8 cellular contexts compared by ENCODE assay signal in genomic region chr16:11232852-11233726, GRCh38. TPM values are rescaled to one million over a fixed set of nuclear protein-coding genes. Genes with fewer than 3 reads are reported as not detected.
DNase-seq lines count a peak whose midpoint lies in the region; ATAC-seq, FAIRE-seq and TF ChIP-seq lines count a peak whose summit lies in the region.

No MANE protein-coding gene starts in this region.

- peak overlapping the region; percentile 39; the same call in 1 of the 2 replicates for H2BK12ac ChIP-seq in H1 (ENCODE audit: low read depth, low read length)

- ATAC-seq in HG03103 (IDR thresholded peaks at IDR 0.05; ENCODE audit: low read depth, unreplicated experiment) (peak; percentile 41), HG02840 (IDR thresholded peaks at IDR 0.05; ENCODE audit: low FRiP score, unreplicated experiment) (no peak)

- no peak overlapping the region for H2AK5ac ChIP-seq in H1 (ENCODE audit: low read depth, low read length)

- H2BK20ac ChIP-seq in H1 (ENCODE audit: low read length), result 0 out of 2 replicates have a peak overlapping the region, but pooled peaks have one; percentile 72

- H2BK120ac ChIP-seq in H1 (replicated peaks; ENCODE audit: low read depth, low read length), result no peak overlapping the region

- no peaks in the 10 kb centered on the region for H3K27me3 ChIP-seq in H1 (replicated peaks in 1 of 4; ENCODE audit: control insufficient read depth in 3 of 4, extremely low read depth in 1 of 4, insufficient read depth in 3 of 4, low read length in 3 of 4)

- TF ChIP-seq POLR2A in GM18526 (IDR thresholded peaks at IDR 0.05; ENCODE audit: extremely low read depth, insufficient read length), result peak; percentile 47
- no peak for TF ChIP-seq POLR2A in H1 (IDR thresholded peaks at IDR 0.05; ENCODE audit: control extremely low read depth in 1 of 2, low read depth in 2 of 2, low read length in 2 of 2)

- peak; percentile 89 to 90 for DNase-seq in activated CD4-positive, alpha-beta T cell treated with anti-CD3 and anti-CD28 coated beads for 4 hours
- peak in 1 of 2 experiments; percentile 69 for DNase-seq in H1 (ENCODE audit: low read depth in 1 of 2, low spot score in 2 of 2)
- DNase-seq in stimulated activated CD4-positive, alpha-beta T cell treated with anti-CD3 and anti-CD28 coated beads, Interleukin-2, amount 100 ng/mL, for 48 hours, result peak; percentile 84 to 89
- no peak for DNase-seq in AG20443 (ENCODE audit: low spot score)
- no peak for DNase-seq in T1000 (lab: John Stamatoyannopoulos, UW)

- H3K36me3 ChIP-seq in H1 (ENCODE audit: control insufficient read depth in 2 of 4, insufficient read depth in 4 of 4, low read length in 3 of 4), result no peaks in the 10 kb centered on the region

- no peak for FAIRE-seq in H1 (lab: Jason Lieb, UNC)

- no peaks in the 10 kb centered on the region for H4K20me1 ChIP-seq in H1 (replicated peaks in 1 of 2; ENCODE audit: control insufficient read depth in 1 of 2, insufficient read depth in 2 of 2, low read length in 2 of 2)

- H3K14ac ChIP-seq in H1 (ENCODE audit: insufficient read length), result no peak overlapping the region

- no peaks in the 10 kb centered on the region for H3K9me3 ChIP-seq in H1 (ENCODE audit: insufficient read depth in 2 of 2, low read depth in 1 of 2, low read length in 1 of 2)

- no peak overlapping the region for H3K23ac ChIP-seq in H1 (ENCODE audit: insufficient read length)

- H2AFZ ChIP-seq in H1 (ENCODE audit: low read length), result peak overlapping the region; percentile 46; the same call in 1 of the 2 replicates

- no peaks in the 10 kb centered on the region for H3K23me2 ChIP-seq in H1 (ENCODE audit: low read depth, low read length)

- H3K18ac ChIP-seq in H1 (ENCODE audit: extremely low read depth, low read length), result peak overlapping the region; percentile 71; the same call in 1 of the 2 replicates

- no peaks in the 10 kb centered on the region for H3K79me2 ChIP-seq in H1 (ENCODE audit: control insufficient read depth in 1 of 2, insufficient read depth in 2 of 2, low read length in 2 of 2)

- CTCF ChIA-PET in H1 (lab: Charles Lee; ENCODE audit: partially characterized antibody), result interaction anchor here (1.1 to 1.4 kb wide), 4 partner anchors 9 to 150 kb away, joined by 3 to 4 read pairs (median 4); no protein-coding TSS in a partner anchor

- peak overlapping the region; percentile 60; the same call in 1 of the 2 replicates for H2BK5ac ChIP-seq in H1 (ENCODE audit: low read depth, low read length)

- H3K4me2 ChIP-seq in H1 (ENCODE audit: insufficient read depth in 1 of 2, low read depth in 2 of 2, low read length in 2 of 2), result peak overlapping the region; percentile 1 to 48; a peak in 3 of 4 replicates

- H4K91ac ChIP-seq in H1 (replicated peaks; ENCODE audit: insufficient read length, low read length), result no peak overlapping the region

- TF ChIP-seq RAD21 in H1 (IDR thresholded peaks at IDR 0.05 in 1 of 2, conservative IDR thresholded peaks at IDR 0.05 in 1 of 2; ENCODE audit: low read depth in 2 of 2, low read length in 2 of 2), result no peak

- WGBS in H1 (ENCODE audit: extremely low coverage in 1 of 2, insufficient coverage in 1 of 2, insufficient read length in 1 of 2, insufficient replicate concordance in 2 of 2, low coverage in 1 of 2, low lambda C conversion rate in 2 of 2, missing lambda C conversion rate in 1 of 2), 2 experiments, result 55% methylated on average over 29 of the region's 35 CpGs; no CpG with 5 or more reads in 1 of the 2 experiments

- H2BK15ac ChIP-seq in H1 (ENCODE audit: low read length), result peak overlapping the region; percentile 92; the same call in 1 of the 2 replicates

- no peak overlapping the region; a peak in 1 of 7 replicates for H3K9ac ChIP-seq in H1 (replicated peaks in 1 of 4; ENCODE audit: extremely low read depth in 1 of 4, low read depth in 3 of 4, low read length in 3 of 4)

- H3K56ac ChIP-seq in H1 (replicated peaks; ENCODE audit: insufficient read length, low read depth, low read length), result no peak overlapping the region

- TF ChIP-seq EP300 in H1 (IDR thresholded peaks at IDR 0.05; ENCODE audit: borderline replicate concordance in 1 of 2, low read depth in 2 of 2, low read length in 2 of 2), result no peak

- peak overlapping the region in 1 of 4 experiments; percentile 27; a peak in 1 of 8 replicates for H3K4me3 ChIP-seq in H1 (ENCODE audit: extremely low read depth in 1 of 4, insufficient read depth in 2 of 4, low read depth in 3 of 4, low read length in 4 of 4)

- POLR2A ChIA-PET in H1 (lab: Charles Lee; ENCODE audit: partially characterized antibody), result interaction anchor here (1.1 kb wide), 1 partner anchor 127 kb away, joined by 3 read pairs; no protein-coding TSS in a partner anchor

- no peaks in the 10 kb centered on the region for H3K79me1 ChIP-seq in H1 (ENCODE audit: low read depth, low read length)

- no peak overlapping the region for H4K8ac ChIP-seq in H1 (ENCODE audit: extremely low read depth, insufficient read depth, low read length)

- H3K4ac ChIP-seq in H1 (replicated peaks; ENCODE audit: insufficient read length, low read depth, low read length), result no peak overlapping the region

- H3K27ac ChIP-seq in H1 (ENCODE audit: low read depth, low read length), result no peak overlapping the region

- TF ChIP-seq CTCF in H1 (IDR thresholded peaks at IDR 0.05; ENCODE audit: control extremely low read depth in 1 of 3, insufficient read depth in 1 of 3, low read depth in 1 of 3, low read length in 3 of 3), result no peak

- H3K4me1 ChIP-seq in H1 (replicated peaks in 1 of 4; ENCODE audit: control insufficient read depth in 3 of 4, insufficient read depth in 4 of 4, low read length in 3 of 4), result peaks cover 0 to 4% (median 1%) of the 10 kb centered on the region in 4 experiments; a peak in 3 of 7 replicates

- H4K5ac ChIP-seq in H1 (ENCODE audit: insufficient read length, low read depth, low read length), result no peak overlapping the region

TF ChIP-seq in H1, 55 proteins besides CTCF, POLR2A, EP300 and RAD21 (continues in another document):
- TF ChIP-seq TCF12 (IDR thresholded peaks at IDR 0.05; ENCODE audit: low read depth, low read length) (no peak), RXRA (IDR thresholded peaks at IDR 0.05; ENCODE audit: insufficient read depth, low read depth, low read length) (no peak), RBBP5 (IDR thresholded peaks at IDR 0.05; ENCODE audit: borderline replicate concordance, low read depth, low read length) (no peak), EGR1 (IDR thresholded peaks at IDR 0.05; ENCODE audit: borderline replicate concordance, low read depth, low read length) (no peak), MAFK (IDR thresholded peaks at IDR 0.05; ENCODE audit: low read depth, low read length) (no peak)

RNA-seq across cellular contexts. Expression of gene SOCS1, which starts 22.9 kb away (rescaled TPM):
- 48.9 and 49.8 TPM in 2 replicates for total RNA-seq in H1 (2021; fragmentation: NEBNext Ultra II Directional; extraction: Animal tissue kit (Norgen Biotek cat#: 25700))
- polyA plus RNA-seq in H1 (2011; rRNA removed), result 21.0 and 46.5 TPM in 2 replicates
- 17.0 TPM for polyA plus RNA-seq in H1 (2011; cell fraction: cytosol; rRNA removed)
- polyA plus RNA-seq in H1 (2011; cell fraction: nucleus; rRNA removed), result 36.0 TPM
- 9.9 to 28.9 TPM (median 25.5 TPM) in 4 replicates for polyA plus RNA-seq in H1 (2012, experiment 1 of 2)
- 20.5 TPM for polyA plus RNA-seq in H1 (2012, experiment 2 of 2)
- 83.3 TPM for polyA plus RNA-seq in H1 (2013, experiment 1 of 2)
- 90.5 TPM for polyA plus RNA-seq in H1 (2013, experiment 2 of 2)
- polyA minus RNA-seq in H1 (2011; rRNA and poly(A)+ RNA removed), result 1.7 and 4.1 TPM in 2 replicates
- polyA minus RNA-seq in H1 (2011; cell fraction: cytosol; rRNA and poly(A)+ RNA removed), result 22.5 TPM
- 60.0 TPM for polyA minus RNA-seq in H1 (2011; cell fraction: nucleus; rRNA and poly(A)+ RNA removed)

RNA-seq across cellular contexts. Expression of gene TNP2, which starts 36.0 kb away (rescaled TPM):
- total RNA-seq in H1 (2021; fragmentation: NEBNext Ultra II Directional; extraction: Animal tissue kit (Norgen Biotek cat#: 25700)), result not detected in 2 replicates
- polyA plus RNA-seq in H1 (2011; rRNA removed), result not detected in 2 replicates
- polyA plus RNA-seq in H1 (2011; cell fraction: cytosol; rRNA removed), result not detected
- polyA plus RNA-seq in H1 (2011; cell fraction: nucleus; rRNA removed), result not detected
- not detected in 4 replicates for polyA plus RNA-seq in H1 (2012, experiment 1 of 2)
- not detected for polyA plus RNA-seq in H1 (2012, experiment 2 of 2)
- not detected for polyA plus RNA-seq in H1 (2013, experiment 1 of 2)
- not detected for polyA plus RNA-seq in H1 (2013, experiment 2 of 2)
- not detected in 2 replicates for polyA minus RNA-seq in H1 (2011; rRNA and poly(A)+ RNA removed)
- polyA minus RNA-seq in H1 (2011; cell fraction: cytosol; rRNA and poly(A)+ RNA removed), result not detected
- polyA minus RNA-seq in H1 (2011; cell fraction: nucleus; rRNA and poly(A)+ RNA removed), result not detected

RNA-seq across cellular contexts. Expression of gene PRM3, which starts 40.3 kb away (rescaled TPM):
- not detected in 2 replicates for total RNA-seq in H1 (2021; fragmentation: NEBNext Ultra II Directional; extraction: Animal tissue kit (Norgen Biotek cat#: 25700))
- polyA plus RNA-seq in H1 (2011; rRNA removed), result not detected in 2 replicates
- polyA plus RNA-seq in H1 (2011; cell fraction: cytosol; rRNA removed), result not detected
- polyA plus RNA-seq in H1 (2011; cell fraction: nucleus; rRNA removed), result not detected
- polyA plus RNA-seq in H1 (2012, experiment 1 of 2), result not detected in 4 replicates
- polyA plus RNA-seq in H1 (2012, experiment 2 of 2), result not detected
- not detected for polyA plus RNA-seq in H1 (2013, experiment 1 of 2)
- polyA plus RNA-seq in H1 (2013, experiment 2 of 2), result not detected
- not detected in 2 replicates for polyA minus RNA-seq in H1 (2011; rRNA and poly(A)+ RNA removed)
- polyA minus RNA-seq in H1 (2011; cell fraction: cytosol; rRNA and poly(A)+ RNA removed), result not detected
- polyA minus RNA-seq in H1 (2011; cell fraction: nucleus; rRNA and poly(A)+ RNA removed), result not detected

RNA-seq across cellular contexts. Expression of gene PRM2, which starts 43.2 kb away (rescaled TPM):
- not detected in 2 replicates for total RNA-seq in H1 (2021; fragmentation: NEBNext Ultra II Directional; extraction: Animal tissue kit (Norgen Biotek cat#: 25700))
- not detected in 2 replicates for polyA plus RNA-seq in H1 (2011; rRNA removed)
- polyA plus RNA-seq in H1 (2011; cell fraction: cytosol; rRNA removed), result not detected
- polyA plus RNA-seq in H1 (2011; cell fraction: nucleus; rRNA removed), result not detected
- polyA plus RNA-seq in H1 (2012, experiment 1 of 2), result not detected in 4 replicates
- polyA plus RNA-seq in H1 (2012, experiment 2 of 2), result not detected
- not detected for polyA plus RNA-seq in H1 (2013, experiment 1 of 2)
- not detected for polyA plus RNA-seq in H1 (2013, experiment 2 of 2)
- polyA minus RNA-seq in H1 (2011; rRNA and poly(A)+ RNA removed), result not detected in 2 replicates
- not detected for polyA minus RNA-seq in H1 (2011; cell fraction: cytosol; rRNA and poly(A)+ RNA removed)
- polyA minus RNA-seq in H1 (2011; cell fraction: nucleus; rRNA and poly(A)+ RNA removed), result not detected

RNA-seq across cellular contexts. Expression of gene PRM1, which starts 48.0 kb away (rescaled TPM):
- 0.82 and 0.92 TPM in 2 replicates for total RNA-seq in H1 (2021; fragmentation: NEBNext Ultra II Directional; extraction: Animal tissue kit (Norgen Biotek cat#: 25700))
- 0.54 TPM in 1 of 2 replicates, not detected in the other for polyA plus RNA-seq in H1 (2011; rRNA removed)
- polyA plus RNA-seq in H1 (2011; cell fraction: cytosol; rRNA removed), result 0.65 TPM
- 0.47 TPM for polyA plus RNA-seq in H1 (2011; cell fraction: nucleus; rRNA removed)
- polyA plus RNA-seq in H1 (2012, experiment 1 of 2), result 0.60 to 1.1 TPM in 2 of 4 replicates, not detected in the others
- polyA plus RNA-seq in H1 (2012, experiment 2 of 2), result not detected
- 1.3 TPM for polyA plus RNA-seq in H1 (2013, experiment 1 of 2)
- 0.68 TPM for polyA plus RNA-seq in H1 (2013, experiment 2 of 2)
- polyA minus RNA-seq in H1 (2011; rRNA and poly(A)+ RNA removed), result not detected in 2 replicates
- polyA minus RNA-seq in H1 (2011; cell fraction: cytosol; rRNA and poly(A)+ RNA removed), result not detected
- polyA minus RNA-seq in H1 (2011; cell fraction: nucleus; rRNA and poly(A)+ RNA removed), result not detected

Comparison
In these comparisons a context has a peak if more than half of its experiments do, and no peak if none do; other contexts are left out.
1. DNase-seq: peak in activated CD4-positive, alpha-beta T cell treated with anti-CD3 and anti-CD28 coated beads for 4 hours (2 of 2) and stimulated activated CD4-positive, alpha-beta T cell treated with anti-CD3 and anti-CD28 coated beads, Interleukin-2, amount 100 ng/mL, for 48 hours (2 of 2); none in AG20443 (single experiment) and T1000 (single experiment).